ENCODE assay signal across 10 cellular contexts in the genomic region with DNA sequence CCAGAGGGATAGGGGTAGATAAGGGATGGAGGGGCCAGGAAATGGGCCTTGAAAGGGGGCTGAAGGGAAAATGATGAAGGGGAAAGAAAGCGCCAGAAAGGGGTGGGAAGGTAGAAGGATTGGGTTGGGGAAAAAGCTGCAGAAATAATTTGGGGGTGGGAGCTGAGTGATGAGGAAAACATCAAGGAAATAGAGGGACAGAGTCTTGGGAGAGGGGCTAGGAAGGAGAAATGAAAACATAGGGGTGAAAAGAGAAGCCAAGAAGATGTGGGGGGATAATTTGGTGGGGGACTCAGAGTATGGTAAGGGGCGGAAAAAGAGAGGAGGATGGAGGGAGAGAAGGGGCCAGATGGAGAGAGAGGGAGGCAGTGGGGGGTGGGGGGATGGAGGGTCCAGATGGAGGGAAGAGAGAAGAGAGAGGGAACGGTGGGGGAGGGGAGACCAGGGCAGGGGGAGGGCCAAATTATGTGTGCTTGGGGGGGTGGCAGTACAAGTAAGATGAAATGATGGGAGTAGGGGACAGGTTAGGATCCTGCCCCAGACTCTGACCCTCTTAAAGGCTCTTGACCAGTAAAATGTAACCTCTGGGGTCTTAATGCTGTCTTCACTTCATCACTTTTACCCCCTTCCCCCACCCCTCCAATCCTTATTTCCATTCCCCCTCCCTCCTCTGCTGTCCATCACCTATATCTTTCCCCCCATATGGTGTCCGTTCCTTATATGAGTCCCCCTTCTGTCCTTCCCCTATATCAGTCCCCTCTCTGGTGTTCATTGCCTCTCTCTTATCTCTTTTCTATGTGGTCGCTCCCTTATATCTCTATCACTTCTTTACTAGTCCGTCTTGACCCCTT. TPM values are rescaled to one million over a fixed set of nuclear protein-coding genes. Genes with fewer than 3 reads are reported as not detected.
DNase-seq lines count a peak whose midpoint lies in the region; ATAC-seq and TF ChIP-seq lines count a peak whose summit lies in the region.
"Had no signal": no experiment of that assay in that cellular context is flagged by ENCODE, and none has a peak within 500 bp of the region (broad histone marks: within the 10 kb centered on the region; RNA-seq: fewer than 3 reads in every experiment).

No MANE protein-coding gene starts in this region.

- H3K9me3 Mint-ChIP-seq in activated CD4-positive, alpha-beta T cell treated with anti-CD3 and anti-CD28 coated beads for 36 hours (ENCODE audit: low read depth): no peaks in the 10 kb centered on the region
- H3K9me3 Mint-ChIP-seq in T-helper 2 cell treated with Interferon-gamma antibody and Interleukin-4, amounts not matched to agents 5 μg/mL and 100 μg/mL, for 36 hours: no peaks in the 10 kb centered on the region
- H3K9me3 Mint-ChIP-seq: naive B cell had no signal

- H3K27ac Mint-ChIP-seq in activated CD4-positive, alpha-beta T cell treated with anti-CD3 and anti-CD28 coated beads for 36 hours: peak overlapping the region; percentile 28
- peak overlapping the region; percentile 78 for H3K27ac Mint-ChIP-seq in T-helper 2 cell treated with Interferon-gamma antibody and Interleukin-4, amounts not matched to agents 5 μg/mL and 100 μg/mL, for 36 hours

- peak overlapping the region; percentile 64 for H3K4me3 ChIP-seq in fibroblast of the aortic adventitia (ENCODE audit: low read depth, low read length)
- H3K4me3 ChIP-seq in stomach smooth muscle (ENCODE audit: low read length in 2 of 2): peak overlapping the region in 1 of 2 donors; percentile 55
- H3K4me3 ChIP-seq in body of pancreas: no peak overlapping the region

- TF ChIP-seq CTCF in fibroblast of the aortic adventitia (IDR thresholded peaks at IDR 0.05; ENCODE audit: insufficient read depth, low read length): no peak
- TF ChIP-seq CTCF in body of pancreas (IDR thresholded peaks at IDR 0.05): no peak

- ATAC-seq in activated CD4-positive, alpha-beta T cell treated with anti-CD3 and anti-CD28 coated beads for 36 hours: no peak
- no peak for ATAC-seq in HG03139 (IDR thresholded peaks at IDR 0.05; ENCODE audit: unreplicated experiment)
- ATAC-seq in body of pancreas: no peak

- no peaks in the 10 kb centered on the region for H3K27me3 ChIP-seq in stomach smooth muscle (ENCODE audit: control insufficient read depth in 1 of 2, insufficient read depth in 2 of 2, low read length in 2 of 2)
- no peaks in the 10 kb centered on the region for H3K27me3 ChIP-seq in body of pancreas

- TF ChIP-seq POLR2A in body of pancreas (IDR thresholded peaks at IDR 0.05): no peak

- H3K9ac ChIP-seq in stomach smooth muscle (ENCODE audit: low read length in 2 of 2): peak overlapping the region; percentile 54 to 60

- no peak for DNase-seq in activated CD4-positive, alpha-beta T cell treated with anti-CD3 and anti-CD28 coated beads for 36 hours
- no peak for DNase-seq in activated CD4-positive, alpha-beta T cell treated with anti-CD3 and anti-CD28 coated beads for 4 hours
- DNase-seq in T-helper 2 cell treated with Interferon-gamma antibody and Interleukin-4, amounts not matched to agents 5 μg/mL and 100 μg/mL, for 36 hours (ENCODE audit: low spot score): no peak
- no peak for DNase-seq in fibroblast of the aortic adventitia (ENCODE audit: low read depth)
- no peak for DNase-seq in NK-92 treated with Interleukin-12 subunit alpha and Interleukin-12 subunit beta, amount 100 ng/mL, for 24 hours (lab: John Stamatoyannopoulos, UW)
- DNase-seq in body of pancreas: no peak
- DNase-seq: naive B cell, NCI-H1930 had no signal

- H3K4me3 Mint-ChIP-seq in activated CD4-positive, alpha-beta T cell treated with anti-CD3 and anti-CD28 coated beads for 36 hours: peak overlapping the region; percentile 47
- H3K4me3 Mint-ChIP-seq in T-helper 2 cell treated with Interferon-gamma antibody and Interleukin-4, amounts not matched to agents 5 μg/mL and 100 μg/mL, for 36 hours: peak overlapping the region; percentile 80

- H3K9me3 ChIP-seq in stomach smooth muscle (ENCODE audit: control insufficient read depth in 2 of 2, low read length in 2 of 2): no peaks in the 10 kb centered on the region
- H3K9me3 ChIP-seq in body of pancreas: no peaks in the 10 kb centered on the region

- peaks cover under 1 to 8% of the 10 kb centered on the region in 2 donors for H3K36me3 ChIP-seq in stomach smooth muscle (ENCODE audit: control insufficient read depth in 2 of 2, insufficient read depth in 2 of 2, low read length in 2 of 2)
- no peaks in the 10 kb centered on the region for H3K36me3 ChIP-seq in body of pancreas (replicated peaks in 1 of 2; ENCODE audit: insufficient read depth in 1 of 2, low read depth in 2 of 2)

- 43 to 53% methylated on average over 4 to 6 of the region's 6 CpGs for WGBS in body of pancreas, 2 donors

- POLR2A ChIA-PET in activated CD4-positive, alpha-beta T cell treated with anti-CD3 and anti-CD28 coated beads for 36 hours (lab: Charles Lee): no interaction called here

- CTCF ChIA-PET in activated CD4-positive, alpha-beta T cell treated with anti-CD3 and anti-CD28 coated beads for 36 hours (lab: Charles Lee): no interaction called here

- H3K36me3 Mint-ChIP-seq in activated CD4-positive, alpha-beta T cell treated with anti-CD3 and anti-CD28 coated beads for 36 hours (ENCODE audit: low read depth): peaks cover 31% of the 10 kb centered on the region
- H3K36me3 Mint-ChIP-seq in T-helper 2 cell treated with Interferon-gamma antibody and Interleukin-4, amounts not matched to agents 5 μg/mL and 100 μg/mL, for 36 hours (ENCODE audit: low read depth): peaks cover 32% of the 10 kb centered on the region

- H3K27me3 Mint-ChIP-seq in activated CD4-positive, alpha-beta T cell treated with anti-CD3 and anti-CD28 coated beads for 36 hours: no peaks in the 10 kb centered on the region
- H3K27me3 Mint-ChIP-seq in T-helper 2 cell treated with Interferon-gamma antibody and Interleukin-4, amounts not matched to agents 5 μg/mL and 100 μg/mL, for 36 hours (ENCODE audit: low read depth): peaks cover 2% of the 10 kb centered on the region

- H3K27ac ChIP-seq in stomach smooth muscle (ENCODE audit: low read length): peak overlapping the region; percentile 66
- no peak overlapping the region for H3K27ac ChIP-seq in body of pancreas

- peaks cover 60% of the 10 kb centered on the region for H3K4me1 Mint-ChIP-seq in activated CD4-positive, alpha-beta T cell treated with anti-CD3 and anti-CD28 coated beads for 36 hours
- peaks cover 74% of the 10 kb centered on the region for H3K4me1 Mint-ChIP-seq in T-helper 2 cell treated with Interferon-gamma antibody and Interleukin-4, amounts not matched to agents 5 μg/mL and 100 μg/mL, for 36 hours (ENCODE audit: low read depth)

- peaks cover 63% of the 10 kb centered on the region for H3K4me1 ChIP-seq in stomach smooth muscle (ENCODE audit: control insufficient read depth, insufficient read depth, low read length)
- peaks cover 41% of the 10 kb centered on the region for H3K4me1 ChIP-seq in body of pancreas

- intact Hi-C loops in activated CD4-positive, alpha-beta T cell treated with anti-CD3 and anti-CD28 coated beads for 36 hours (cut with DNase I, micrococcal nuclease): no loop called here
- intact Hi-C loops in body of pancreas (cut with DNase I): no loop called here

RNA-seq across cellular contexts. Expression of gene SYNGAP1, which starts 0.9 kb away (rescaled TPM):
- total RNA-seq in activated CD4-positive, alpha-beta T cell treated with anti-CD3 and anti-CD28 coated beads for 36 hours: 10 to 100 TPM; 43.6 to 45.6 TPM
- total RNA-seq in fibroblast of the aortic adventitia (ENCODE audit: low replicate concordance): 3.3 and 7.6 TPM in 2 replicates
- total RNA-seq in body of pancreas: 1 to 10 TPM; 5.4 to 5.6 TPM

RNA-seq across cellular contexts. Expression of gene CUTA, which starts 2.8 kb away (rescaled TPM):
- total RNA-seq in activated CD4-positive, alpha-beta T cell treated with anti-CD3 and anti-CD28 coated beads for 36 hours: 100 to 1,000 TPM; 154 to 188 TPM
- 106 and 522 TPM in 2 replicates for total RNA-seq in fibroblast of the aortic adventitia (ENCODE audit: low replicate concordance)
- total RNA-seq in body of pancreas: 100 to 1,000 TPM in 1 of 2 donors, 10 to 100 TPM in 1; 87.7 to 126 TPM

RNA-seq across cellular contexts. Expression of gene PHF1, which starts 9.9 kb away (rescaled TPM):
- total RNA-seq in activated CD4-positive, alpha-beta T cell treated with anti-CD3 and anti-CD28 coated beads for 36 hours: 10 to 100 TPM; 24.9 to 28.2 TPM
- total RNA-seq in fibroblast of the aortic adventitia (ENCODE audit: low replicate concordance) (18.9 and 20.9 TPM in 2 replicates), body of pancreas (10 to 100 TPM; 58.3 to 73.9 TPM)

RNA-seq across cellular contexts. Expression of gene KIFC1, which starts 29.1 kb away (rescaled TPM):
- total RNA-seq in activated CD4-positive, alpha-beta T cell treated with anti-CD3 and anti-CD28 coated beads for 36 hours: 10 to 100 TPM; 86.0 to 89.3 TPM
- total RNA-seq in fibroblast of the aortic adventitia (ENCODE audit: low replicate concordance) (49.3 TPM in 1 of 2 replicates, not detected in the other), body of pancreas (under 1 TPM in 1 of 2 donors, not detected in 1; 0.66 TPM)

RNA-seq across cellular contexts. Expression of gene ZBTB9, which starts 33.7 kb away (rescaled TPM):
- total RNA-seq in activated CD4-positive, alpha-beta T cell treated with anti-CD3 and anti-CD28 coated beads for 36 hours: 1 to 10 TPM; 9.3 to 9.5 TPM
- 3.8 and 5.5 TPM in 2 replicates for total RNA-seq in fibroblast of the aortic adventitia (ENCODE audit: low replicate concordance)
- 1 to 10 TPM; 1.8 to 5.3 TPM for total RNA-seq in body of pancreas
